1 cellular context compared by ENCODE assay signal in the genomic region with DNA sequence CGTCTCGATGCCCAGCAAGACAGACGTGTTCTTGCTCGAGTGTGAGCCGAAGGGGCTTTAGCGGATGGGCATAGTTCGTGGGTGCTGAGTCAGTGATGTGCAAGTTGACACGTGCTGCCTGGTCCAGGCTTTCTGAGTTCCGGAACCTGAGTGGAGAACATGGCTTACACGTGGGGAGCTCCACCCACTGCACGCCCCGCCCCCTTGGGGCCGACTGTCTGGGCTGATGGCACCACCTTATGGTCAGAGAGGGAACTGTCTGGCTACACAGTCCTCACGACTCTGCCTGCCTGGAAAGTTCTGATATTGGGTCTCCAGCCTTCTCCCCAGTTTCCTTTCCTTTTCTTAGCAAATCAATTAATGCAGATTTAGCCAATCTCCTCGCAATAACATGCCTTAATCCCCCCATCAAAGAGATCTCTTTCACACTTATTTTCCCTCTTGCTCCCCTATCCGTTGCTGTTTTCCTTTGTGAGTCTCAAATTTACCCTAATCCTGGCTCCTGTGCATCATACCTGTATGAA.
A peak's percentile ranks its signal among the peaks of the same experiment; 100 is the strongest.
TF ChIP-seq lines count a peak whose summit lies in the region.

No MANE protein-coding gene starts in this region.

TF ChIP-seq in H1, 55 proteins besides CTCF, POLR2A, EP300 and RAD21:
- no peak for TF ChIP-seq GTF2F1 (IDR thresholded peaks at IDR 0.05; ENCODE audit: borderline replicate concordance, low read depth, low read length)
- TF ChIP-seq, protein P1, sequence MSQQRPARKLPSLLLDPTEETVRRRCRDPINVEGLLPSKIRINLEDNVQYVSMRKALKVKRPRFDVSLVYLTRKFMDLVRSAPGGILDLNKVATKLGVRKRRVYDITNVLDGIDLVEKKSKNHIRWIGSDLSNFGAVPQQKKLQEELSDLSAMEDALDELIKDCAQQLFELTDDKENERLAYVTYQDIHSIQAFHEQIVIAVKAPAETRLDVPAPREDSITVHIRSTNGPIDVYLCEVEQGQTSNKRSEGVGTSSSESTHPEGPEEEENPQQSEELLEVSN (IDR thresholded peaks at IDR 0.05): peak; percentile 79
- TF ChIP-seq, protein P2, sequence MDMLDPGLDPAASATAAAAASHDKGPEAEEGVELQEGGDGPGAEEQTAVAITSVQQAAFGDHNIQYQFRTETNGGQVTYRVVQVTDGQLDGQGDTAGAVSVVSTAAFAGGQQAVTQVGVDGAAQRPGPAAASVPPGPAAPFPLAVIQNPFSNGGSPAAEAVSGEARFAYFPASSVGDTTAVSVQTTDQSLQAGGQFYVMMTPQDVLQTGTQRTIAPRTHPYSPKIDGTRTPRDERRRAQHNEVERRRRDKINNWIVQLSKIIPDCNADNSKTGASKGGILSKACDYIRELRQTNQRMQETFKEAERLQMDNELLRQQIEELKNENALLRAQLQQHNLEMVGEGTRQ (IDR thresholded peaks at IDR 0.05; ENCODE audit: low read length): peak; percentile 19; the same call in 1 of the 2 replicates
- TF ChIP-seq CREB1 (IDR thresholded peaks at IDR 0.05): peak; percentile 46; the same call in 1 of the 2 replicates
- TF ChIP-seq KDM5A (IDR thresholded peaks at IDR 0.05; ENCODE audit: low read length): no peak
- TF ChIP-seq TBP (IDR thresholded peaks at IDR 0.05; ENCODE audit: low read depth, low read length): 0 out of 2 replicates have a peak, but pooled peaks have one; percentile 12
- 0 out of 2 replicates have a peak, but pooled peaks have one; percentile 5 for TF ChIP-seq CEBPB (IDR thresholded peaks at IDR 0.05; ENCODE audit: low read depth, low read length)
- peak; percentile 62; the same call in 1 of the 2 replicates for TF ChIP-seq SP1 (IDR thresholded peaks at IDR 0.05; ENCODE audit: low read depth, low read length)
- TF ChIP-seq MAFK (IDR thresholded peaks at IDR 0.05; ENCODE audit: low read depth, low read length): peak; percentile 10; the same call in 1 of the 2 replicates
- TF ChIP-seq, protein P3, sequence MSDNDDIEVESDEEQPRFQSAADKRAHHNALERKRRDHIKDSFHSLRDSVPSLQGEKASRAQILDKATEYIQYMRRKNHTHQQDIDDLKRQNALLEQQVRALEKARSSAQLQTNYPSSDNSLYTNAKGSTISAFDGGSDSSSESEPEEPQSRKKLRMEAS (IDR thresholded peaks at IDR 0.05): peak; percentile 93
- 0 out of 2 replicates have a peak, but pooled peaks have one; percentile 39 for TF ChIP-seq BACH1 (IDR thresholded peaks at IDR 0.05; ENCODE audit: low read length)
